Comparison of ENCODE assay signal across 18 cellular contexts in genomic region chr7:140144821-140145220, GRCh38. TPM values are rescaled to one million over a fixed set of nuclear protein-coding genes. Genes with fewer than 3 reads are reported as not detected.
A peak's percentile ranks its signal among the peaks of the same experiment; 100 is the strongest.
DNase-seq lines count a peak whose midpoint lies in the region; ATAC-seq and TF ChIP-seq lines count a peak whose summit lies in the region.
"Had no signal": no experiment of that assay in that cellular context is flagged by ENCODE, and none has a peak within 500 bp of the region (broad histone marks: within the 10 kb centered on the region; RNA-seq: fewer than 3 reads in every experiment).

No MANE protein-coding gene starts in this region.

- H3K9me3 ChIP-seq in mucosa of descending colon: no peaks in the 10 kb centered on the region
- H3K9me3 ChIP-seq: Peyer's patch had no signal

- no peak overlapping the region for H3K4me3 Mint-ChIP-seq in activated T-cell treated with anti-CD3 and anti-CD28 coated beads, Interleukin-2, amount 50 U/mL, for 24 hours
- no peak overlapping the region for H3K4me3 Mint-ChIP-seq in activated T-helper 2 cell treated with anti-CD3 and anti-CD28 coated beads, Interferon-gamma antibody, Interleukin-2, Interleukin-4, amounts not matched to agents 10 μg/mL and 5 μg/mL and 100 μg/mL, durations not matched to agents 14 hours and 24 hours and 36 hours (ENCODE audit: low read depth)
- no peak overlapping the region for H3K4me3 Mint-ChIP-seq in activated T-helper 1 cell treated with anti-CD3 and anti-CD28 coated beads, Interleukin-12 subunit alpha, Interleukin-12 subunit beta, Interleukin-2, Interleukin-4 antibody, amounts not matched to agents 30 ng/mL and 10 ng/mL and 1 ng/mL, durations not matched to agents 14 hours and 24 hours and 36 hours
- H3K4me3 Mint-ChIP-seq: CD4-positive, alpha-beta memory T cell had no signal

- H3K4me1 Mint-ChIP-seq in activated T-cell treated with anti-CD3 and anti-CD28 coated beads, Interleukin-2, amount 50 U/mL, for 24 hours (ENCODE audit: low read depth): peaks cover 67% of the 10 kb centered on the region
- H3K4me1 Mint-ChIP-seq in activated T-helper 2 cell treated with anti-CD3 and anti-CD28 coated beads, Interferon-gamma antibody, Interleukin-2, Interleukin-4, amounts not matched to agents 10 μg/mL and 5 μg/mL and 100 μg/mL, durations not matched to agents 14 hours and 24 hours and 36 hours (ENCODE audit: low read depth): peaks cover 26% of the 10 kb centered on the region
- H3K4me1 Mint-ChIP-seq in activated T-helper 1 cell treated with anti-CD3 and anti-CD28 coated beads, Interleukin-12 subunit alpha, Interleukin-12 subunit beta, Interleukin-2, Interleukin-4 antibody, amounts not matched to agents 30 ng/mL and 10 ng/mL and 1 ng/mL, durations not matched to agents 14 hours and 24 hours and 36 hours (ENCODE audit: low read depth): peaks cover 35% of the 10 kb centered on the region

- intact Hi-C loops in activated T-helper 2 cell treated with anti-CD3 and anti-CD28 coated beads, Interferon-gamma antibody, Interleukin-2, Interleukin-4, amounts not matched to agents 10 μg/mL and 5 μg/mL and 100 μg/mL, durations not matched to agents 14 hours and 24 hours and 36 hours (cut with micrococcal nuclease): no loop called here
- intact Hi-C loops in mucosa of descending colon (cut with DNase I, micrococcal nuclease): no loop called here
- intact Hi-C loops in activated T-helper 1 cell treated with anti-CD3 and anti-CD28 coated beads, Interleukin-12 subunit alpha, Interleukin-12 subunit beta, Interleukin-2, Interleukin-4 antibody, amounts not matched to agents 30 ng/mL and 10 ng/mL and 1 ng/mL, durations not matched to agents 14 hours and 24 hours and 36 hours (cut with micrococcal nuclease): no loop called here

- H3K4me3 ChIP-seq in mucosa of descending colon: no peak overlapping the region
- H3K4me3 ChIP-seq: GM12878, K562, Peyer's patch had no signal

- H3K36me3 ChIP-seq in mucosa of descending colon (ENCODE audit: low read depth): no peaks in the 10 kb centered on the region
- H3K36me3 ChIP-seq: Peyer's patch had no signal

- H3K36me3 Mint-ChIP-seq in activated T-cell treated with anti-CD3 and anti-CD28 coated beads, Interleukin-2, amount 50 U/mL, for 24 hours (ENCODE audit: low read depth): peaks cover 24% of the 10 kb centered on the region
- peaks cover 31% of the 10 kb centered on the region for H3K36me3 Mint-ChIP-seq in activated T-helper 2 cell treated with anti-CD3 and anti-CD28 coated beads, Interferon-gamma antibody, Interleukin-2, Interleukin-4, amounts not matched to agents 10 μg/mL and 5 μg/mL and 100 μg/mL, durations not matched to agents 14 hours and 24 hours and 36 hours (ENCODE audit: low read depth)
- peaks cover 40% of the 10 kb centered on the region for H3K36me3 Mint-ChIP-seq in activated T-helper 1 cell treated with anti-CD3 and anti-CD28 coated beads, Interleukin-12 subunit alpha, Interleukin-12 subunit beta, Interleukin-2, Interleukin-4 antibody, amounts not matched to agents 30 ng/mL and 10 ng/mL and 1 ng/mL, durations not matched to agents 14 hours and 24 hours and 36 hours (ENCODE audit: low read depth)

- no peak for DNase-seq in activated T-cell treated with anti-CD3 and anti-CD28 coated beads, Interleukin-2, amount 50 U/mL, for 24 hours
- DNase-seq in activated T-cell treated with anti-CD3 and anti-CD28 coated beads, Interleukin-2, amount 50 U/mL, for 48 hours: no peak
- DNase-seq in ELR (ENCODE audit: low read depth) (peak; percentile 11), mucosa of descending colon (no peak), SW480 (ENCODE audit: low spot score) (no peak)
- no peak for DNase-seq in activated T-helper 2 cell treated with anti-CD3 and anti-CD28 coated beads, Interferon-gamma antibody, Interleukin-2, Interleukin-4, amounts not matched to agents 10 μg/mL and 5 μg/mL and 100 μg/mL, durations not matched to agents 14 hours and 24 hours and 36 hours (ENCODE audit: low spot score)
- no peak for DNase-seq in activated T-helper 1 cell treated with anti-CD3 and anti-CD28 coated beads, Interleukin-12 subunit alpha, Interleukin-12 subunit beta, Interleukin-2, Interleukin-4 antibody, amounts not matched to agents 30 ng/mL and 10 ng/mL and 1 ng/mL, durations not matched to agents 14 hours and 24 hours and 36 hours (ENCODE audit: low spot score)
- DNase-seq: Calu3; CD4-positive, alpha-beta memory T cell; NCI-H1092 treated with DMSO at 0.1 percent for 48 hours; NCI-H1694; NCI-H2081 treated with DMSO at 0.1 percent for 48 hours; NCI-H446 treated with DMSO at 0.1 percent for 48 hours; NCI-H69; Peyer's patch had no signal

- H3K27ac Mint-ChIP-seq in activated T-cell treated with anti-CD3 and anti-CD28 coated beads, Interleukin-2, amount 50 U/mL, for 24 hours: peak overlapping the region; percentile 11
- H3K27ac Mint-ChIP-seq in activated T-helper 2 cell treated with anti-CD3 and anti-CD28 coated beads, Interferon-gamma antibody, Interleukin-2, Interleukin-4, amounts not matched to agents 10 μg/mL and 5 μg/mL and 100 μg/mL, durations not matched to agents 14 hours and 24 hours and 36 hours: peak overlapping the region; percentile 11
- no peak overlapping the region for H3K27ac Mint-ChIP-seq in activated T-helper 1 cell treated with anti-CD3 and anti-CD28 coated beads, Interleukin-12 subunit alpha, Interleukin-12 subunit beta, Interleukin-2, Interleukin-4 antibody, amounts not matched to agents 30 ng/mL and 10 ng/mL and 1 ng/mL, durations not matched to agents 14 hours and 24 hours and 36 hours

- peaks cover 18% of the 10 kb centered on the region for H3K9me3 Mint-ChIP-seq in activated T-cell treated with anti-CD3 and anti-CD28 coated beads, Interleukin-2, amount 50 U/mL, for 24 hours
- peaks cover 25% of the 10 kb centered on the region for H3K9me3 Mint-ChIP-seq in activated T-helper 2 cell treated with anti-CD3 and anti-CD28 coated beads, Interferon-gamma antibody, Interleukin-2, Interleukin-4, amounts not matched to agents 10 μg/mL and 5 μg/mL and 100 μg/mL, durations not matched to agents 14 hours and 24 hours and 36 hours
- peaks cover 17% of the 10 kb centered on the region for H3K9me3 Mint-ChIP-seq in activated T-helper 1 cell treated with anti-CD3 and anti-CD28 coated beads, Interleukin-12 subunit alpha, Interleukin-12 subunit beta, Interleukin-2, Interleukin-4 antibody, amounts not matched to agents 30 ng/mL and 10 ng/mL and 1 ng/mL, durations not matched to agents 14 hours and 24 hours and 36 hours

- H3K4me1 ChIP-seq in mucosa of descending colon (ENCODE audit: low read depth): peaks cover 5% of the 10 kb centered on the region

- TF ChIP-seq CTCF in mucosa of descending colon (IDR thresholded peaks at IDR 0.05): no peak

- ATAC-seq in mucosa of descending colon: peak; percentile 35
- ATAC-seq: GM12878, HCT116, K562 had no signal

- H3K27me3 Mint-ChIP-seq in activated T-cell treated with anti-CD3 and anti-CD28 coated beads, Interleukin-2, amount 50 U/mL, for 24 hours: no peaks in the 10 kb centered on the region
- H3K27me3 Mint-ChIP-seq in activated T-helper 2 cell treated with anti-CD3 and anti-CD28 coated beads, Interferon-gamma antibody, Interleukin-2, Interleukin-4, amounts not matched to agents 10 μg/mL and 5 μg/mL and 100 μg/mL, durations not matched to agents 14 hours and 24 hours and 36 hours (ENCODE audit: low read depth): no peaks in the 10 kb centered on the region
- H3K27me3 Mint-ChIP-seq in activated T-helper 1 cell treated with anti-CD3 and anti-CD28 coated beads, Interleukin-12 subunit alpha, Interleukin-12 subunit beta, Interleukin-2, Interleukin-4 antibody, amounts not matched to agents 30 ng/mL and 10 ng/mL and 1 ng/mL, durations not matched to agents 14 hours and 24 hours and 36 hours (ENCODE audit: insufficient read depth): no peaks in the 10 kb centered on the region
- H3K27me3 Mint-ChIP-seq: CD4-positive, alpha-beta memory T cell had no signal

RNA-seq across cellular contexts. Expression of gene KDM7A, which starts 32.0 kb away (rescaled TPM):
- 10.4 and 12.5 TPM in 2 replicates for total RNA-seq in activated T-helper 2 cell treated with anti-CD3 and anti-CD28 coated beads, Interferon-gamma antibody, Interleukin-2, Interleukin-4, amounts not matched to agents 10 μg/mL and 5 μg/mL and 100 μg/mL, durations not matched to agents 14 hours and 24 hours and 36 hours
- total RNA-seq in mucosa of descending colon: 10 to 100 TPM; 27.4 to 45.4 (median 27.9) TPM
- total RNA-seq in activated T-helper 1 cell treated with anti-CD3 and anti-CD28 coated beads, Interleukin-12 subunit alpha, Interleukin-12 subunit beta, Interleukin-2, Interleukin-4 antibody, amounts not matched to agents 30 ng/mL and 10 ng/mL and 1 ng/mL, durations not matched to agents 14 hours and 24 hours and 36 hours: 24.7 and 28.1 TPM in 2 replicates
